In the genomic region with DNA sequence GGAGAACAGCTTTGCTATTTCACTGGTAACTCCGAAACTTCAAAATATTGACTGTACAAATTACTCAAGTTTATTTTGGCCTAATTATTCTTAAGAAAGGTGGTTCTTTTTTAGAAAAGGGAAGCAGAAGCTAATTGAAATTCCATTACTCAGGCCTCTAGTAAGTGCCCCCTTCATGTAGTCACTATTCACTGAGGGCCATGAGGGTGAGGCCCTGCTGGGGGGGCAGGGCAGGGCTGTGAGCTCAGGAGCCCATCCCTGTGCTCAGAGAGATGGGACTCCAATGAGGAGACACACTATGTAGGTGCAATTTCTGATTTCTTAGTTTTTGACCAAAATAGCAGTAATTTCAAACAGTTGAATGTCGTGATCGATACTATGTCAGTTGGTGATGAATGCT, we compare ENCODE assay signal across 23 cellular contexts.
"Had no signal": no experiment of that assay in that cellular context is flagged by ENCODE, and none has a peak within 500 bp of the region (broad histone marks: within the 10 kb centered on the region; RNA-seq: fewer than 3 reads in every experiment).

No MANE protein-coding gene starts in this region.

- H3K27ac Mint-ChIP-seq: activated CD8-positive, alpha-beta T cell treated with anti-CD3 and anti-CD28 coated beads for 36 hours; activated naive CD4-positive, alpha-beta T cell treated with anti-CD3 and anti-CD28 coated beads, Interleukin-2, amount 50 U/mL, for 24 hours; T-cell had no signal

- H3K27ac ChIP-seq: brain microvascular endothelial cell, cardiac muscle cell, PC-9, WERI-Rb-1 had no signal

- H3K27me3 ChIP-seq: brain microvascular endothelial cell, cardiac muscle cell had no signal

- H3K4me3 ChIP-seq: cardiac muscle cell, PC-9 had no signal

- H3K4me3 Mint-ChIP-seq: activated CD8-positive, alpha-beta T cell treated with anti-CD3 and anti-CD28 coated beads for 36 hours; activated naive CD4-positive, alpha-beta T cell treated with anti-CD3 and anti-CD28 coated beads, Interleukin-2, amount 50 U/mL, for 24 hours; T-cell had no signal

- ATAC-seq: activated CD8-positive, alpha-beta T cell treated with anti-CD3 and anti-CD28 coated beads for 36 hours; T-cell had no signal

- DNase-seq: activated CD4-positive, alpha-beta T cell treated with anti-CD3 and anti-CD28 coated beads for 4 hours; activated CD8-positive, alpha-beta memory T cell treated with anti-CD3 and anti-CD28 coated beads, Interleukin-2, amount 50 U/mL, for 4 hours; activated CD8-positive, alpha-beta T cell treated with anti-CD3 and anti-CD28 coated beads for 36 hours; activated effector memory CD4-positive, alpha-beta T cell treated with Interleukin-2 at 50 U/mL for 16 hours; activated naive CD4-positive, alpha-beta T cell; amygdala; brain microvascular endothelial cell; cerebellar nuclear complex; MM.1S; NCI-H1048; NCI-H146; NCI-H187 treated with DMSO at 0.1 percent for 48 hours; NCI-H2171; NCI-H345; NCI-H510A; NCI-H526 treated with DMSO at 0.1 percent for 48 hours; NCI-H82; PC-9; SIG-M5; T-cell; WERI-Rb-1 had no signal

- H3K9me3 Mint-ChIP-seq: activated CD8-positive, alpha-beta T cell treated with anti-CD3 and anti-CD28 coated beads for 36 hours; activated naive CD4-positive, alpha-beta T cell treated with anti-CD3 and anti-CD28 coated beads, Interleukin-2, amount 50 U/mL, for 24 hours; T-cell had no signal

- H3K27me3 Mint-ChIP-seq: activated CD8-positive, alpha-beta T cell treated with anti-CD3 and anti-CD28 coated beads for 36 hours; activated naive CD4-positive, alpha-beta T cell treated with anti-CD3 and anti-CD28 coated beads, Interleukin-2, amount 50 U/mL, for 24 hours; T-cell had no signal
